ENCODE assay signal across 17 cellular contexts in genomic region chr20:41148956-41149355, GRCh38. TPM values are rescaled to one million over a fixed set of nuclear protein-coding genes. Genes with fewer than 3 reads are reported as not detected.
DNase-seq lines count a peak whose midpoint lies in the region; ATAC-seq and TF ChIP-seq lines count a peak whose summit lies in the region.
"Had no signal": no experiment of that assay in that cellular context is flagged by ENCODE, and none has a peak within 500 bp of the region (broad histone marks: within the 10 kb centered on the region; RNA-seq: fewer than 3 reads in every experiment).

No MANE protein-coding gene starts in this region.

- no peak for DNase-seq in T-helper 2 cell treated with Interferon-gamma antibody and Interleukin-4, amounts not matched to agents 5 μg/mL and 100 μg/mL, for 36 hours (ENCODE audit: low spot score)
- DNase-seq in T-helper 2 cell, result no peak
- no peak for DNase-seq in CD8-positive, alpha-beta T cell
- DNase-seq in activated naive CD8-positive, alpha-beta T cell treated with anti-CD3 and anti-CD28 coated beads, Interleukin-2, amount 50 U/mL, for 24 hours, result no peak
- DNase-seq in naive thymus-derived CD8-positive, alpha-beta T cell, result no peak
- DNase-seq in neural progenitor cell (ENCODE audit: low spot score), result no peak
- no peak for DNase-seq in cortex of kidney (lab: John Stamatoyannopoulos, UW)
- no peak for DNase-seq in NCI-H226
- DNase-seq: 8988T; activated CD4-positive, CD25-positive, alpha-beta regulatory T cell; esophagus squamous epithelium; GOT3; NCI-H1092; occipital lobe; sigmoid colon had no signal

- H3K27me3 Mint-ChIP-seq in T-helper 2 cell treated with Interferon-gamma antibody and Interleukin-4, amounts not matched to agents 5 μg/mL and 100 μg/mL, for 36 hours (ENCODE audit: low read depth), result no peaks in the 10 kb centered on the region
- no peaks in the 10 kb centered on the region for H3K27me3 Mint-ChIP-seq in CD8-positive, alpha-beta T cell (ENCODE audit: low read depth)
- H3K27me3 Mint-ChIP-seq in activated naive CD8-positive, alpha-beta T cell treated with anti-CD3 and anti-CD28 coated beads, Interleukin-2, amount 50 U/mL, for 24 hours, result no peaks in the 10 kb centered on the region
- no peaks in the 10 kb centered on the region for H3K27me3 Mint-ChIP-seq in naive thymus-derived CD8-positive, alpha-beta T cell
- H3K27me3 Mint-ChIP-seq in neural progenitor cell (ENCODE audit: insufficient read depth, low read depth), result peaks cover 8% of the 10 kb centered on the region

- H3K4me1 Mint-ChIP-seq in T-helper 2 cell treated with Interferon-gamma antibody and Interleukin-4, amounts not matched to agents 5 μg/mL and 100 μg/mL, for 36 hours (ENCODE audit: low read depth), result peaks cover 87% of the 10 kb centered on the region
- peaks cover 97% of the 10 kb centered on the region for H3K4me1 Mint-ChIP-seq in CD8-positive, alpha-beta T cell (ENCODE audit: low read depth)
- peaks cover 100% of the 10 kb centered on the region for H3K4me1 Mint-ChIP-seq in activated naive CD8-positive, alpha-beta T cell treated with anti-CD3 and anti-CD28 coated beads, Interleukin-2, amount 50 U/mL, for 24 hours
- H3K4me1 Mint-ChIP-seq in naive thymus-derived CD8-positive, alpha-beta T cell, result peaks cover 62 to 99% (median 97%) of the 10 kb centered on the region in 4 donors
- peaks cover 20% of the 10 kb centered on the region for H3K4me1 Mint-ChIP-seq in neural progenitor cell

- H3K4me2 ChIP-seq in neural progenitor cell, result no peak overlapping the region
- H3K4me2 ChIP-seq: KMS-11 had no signal

- H3K36me3 Mint-ChIP-seq in T-helper 2 cell treated with Interferon-gamma antibody and Interleukin-4, amounts not matched to agents 5 μg/mL and 100 μg/mL, for 36 hours (ENCODE audit: low read depth), result peaks cover 62% of the 10 kb centered on the region
- peaks cover 43% of the 10 kb centered on the region for H3K36me3 Mint-ChIP-seq in CD8-positive, alpha-beta T cell
- peaks cover 39% of the 10 kb centered on the region for H3K36me3 Mint-ChIP-seq in activated naive CD8-positive, alpha-beta T cell treated with anti-CD3 and anti-CD28 coated beads, Interleukin-2, amount 50 U/mL, for 24 hours (ENCODE audit: low read depth)
- H3K36me3 Mint-ChIP-seq in naive thymus-derived CD8-positive, alpha-beta T cell, result peaks cover 0 to 35% (median 0%) of the 10 kb centered on the region in 3 donors
- peaks cover 37% of the 10 kb centered on the region for H3K36me3 Mint-ChIP-seq in neural progenitor cell

- H3K79me2 ChIP-seq in neural progenitor cell (ENCODE audit: low read depth), result peaks cover 100% of the 10 kb centered on the region

- no peaks in the 10 kb centered on the region for H3K27me3 ChIP-seq in CD8-positive, alpha-beta T cell (ENCODE audit: insufficient read depth, low read length)
- no peaks in the 10 kb centered on the region for H3K27me3 ChIP-seq in neural progenitor cell
- H3K27me3 ChIP-seq: esophagus squamous epithelium, sigmoid colon had no signal

- no peak overlapping the region for H2AFZ ChIP-seq in neural progenitor cell (replicated peaks)

- intact Hi-C loops in CD8-positive, alpha-beta T cell (cut with DNase I, micrococcal nuclease), result loop anchor here in 1 of 2 experiments (1.0 kb wide), 3 partner anchors 8 to 111 kb away; no protein-coding TSS in a partner anchor

- H4K20me1 ChIP-seq in neural progenitor cell (ENCODE audit: low read depth), result peaks cover 100% of the 10 kb centered on the region

- no peak overlapping the region for H3K9ac ChIP-seq in neural progenitor cell
- H3K9ac ChIP-seq: KMS-11 had no signal

- H3K27ac ChIP-seq in CD8-positive, alpha-beta T cell (ENCODE audit: low read depth, low read length), result no peak overlapping the region
- H3K27ac ChIP-seq in neural progenitor cell, result no peak overlapping the region
- H3K27ac ChIP-seq: KMS-11 had no signal

- no peaks in the 10 kb centered on the region for H3K9me3 Mint-ChIP-seq in T-helper 2 cell treated with Interferon-gamma antibody and Interleukin-4, amounts not matched to agents 5 μg/mL and 100 μg/mL, for 36 hours
- no peaks in the 10 kb centered on the region for H3K9me3 Mint-ChIP-seq in CD8-positive, alpha-beta T cell
- no peaks in the 10 kb centered on the region for H3K9me3 Mint-ChIP-seq in activated naive CD8-positive, alpha-beta T cell treated with anti-CD3 and anti-CD28 coated beads, Interleukin-2, amount 50 U/mL, for 24 hours
- H3K9me3 Mint-ChIP-seq in naive thymus-derived CD8-positive, alpha-beta T cell, result no peaks in the 10 kb centered on the region
- H3K9me3 Mint-ChIP-seq in neural progenitor cell, result no peaks in the 10 kb centered on the region
- H3K9me3 Mint-ChIP-seq: mesothelial cell of epicardium had no signal

- peak overlapping the region; percentile 55 for H3K4me3 Mint-ChIP-seq in T-helper 2 cell treated with Interferon-gamma antibody and Interleukin-4, amounts not matched to agents 5 μg/mL and 100 μg/mL, for 36 hours
- peak overlapping the region; percentile 51 for H3K4me3 Mint-ChIP-seq in CD8-positive, alpha-beta T cell
- H3K4me3 Mint-ChIP-seq in activated naive CD8-positive, alpha-beta T cell treated with anti-CD3 and anti-CD28 coated beads, Interleukin-2, amount 50 U/mL, for 24 hours, result no peak overlapping the region
- H3K4me3 Mint-ChIP-seq in naive thymus-derived CD8-positive, alpha-beta T cell, result peak overlapping the region in 9 of 10 donors; percentile 55 to 93 (median 76)
- no peak overlapping the region for H3K4me3 Mint-ChIP-seq in neural progenitor cell
- H3K4me3 Mint-ChIP-seq: mesothelial cell of epicardium had no signal

- no peaks in the 10 kb centered on the region for H3K36me3 ChIP-seq in CD8-positive, alpha-beta T cell (ENCODE audit: insufficient read depth, low read length)
- no peaks in the 10 kb centered on the region for H3K36me3 ChIP-seq in neural progenitor cell
- H3K36me3 ChIP-seq: sigmoid colon had no signal

- H3K4me3 ChIP-seq in CD8-positive, alpha-beta T cell (ENCODE audit: low read depth, low read length), result no peak overlapping the region
- no peak overlapping the region for H3K4me3 ChIP-seq in neural progenitor cell
- H3K4me3 ChIP-seq: esophagus squamous epithelium, sigmoid colon had no signal

- no peak for ATAC-seq in CD8-positive, alpha-beta T cell
- ATAC-seq in activated naive CD8-positive, alpha-beta T cell treated with anti-CD3 and anti-CD28 coated beads, Interleukin-2, amount 50 U/mL, for 24 hours, result no peak
- no peak for ATAC-seq in naive thymus-derived CD8-positive, alpha-beta T cell

- peak overlapping the region; percentile 81 for H3K27ac Mint-ChIP-seq in T-helper 2 cell treated with Interferon-gamma antibody and Interleukin-4, amounts not matched to agents 5 μg/mL and 100 μg/mL, for 36 hours
- H3K27ac Mint-ChIP-seq in CD8-positive, alpha-beta T cell, result peak overlapping the region; percentile 98
- H3K27ac Mint-ChIP-seq in activated naive CD8-positive, alpha-beta T cell treated with anti-CD3 and anti-CD28 coated beads, Interleukin-2, amount 50 U/mL, for 24 hours, result peak overlapping the region; percentile 68
- peak overlapping the region; percentile 84 to 99 (median 94) for H3K27ac Mint-ChIP-seq in naive thymus-derived CD8-positive, alpha-beta T cell
- no peak overlapping the region for H3K27ac Mint-ChIP-seq in neural progenitor cell
- H3K27ac Mint-ChIP-seq: mesothelial cell of epicardium had no signal

- POLR2A ChIA-PET in CD8-positive, alpha-beta T cell (lab: Charles Lee), result interaction anchor here (1.4 kb wide), 1 partner anchor 10 kb away, joined by 5 read pairs; no protein-coding TSS in a partner anchor
- POLR2A ChIA-PET in naive thymus-derived CD8-positive, alpha-beta T cell (lab: Charles Lee), result interaction anchor here (0.5 to 22.6 kb wide), 4 partner anchors 9 to 83 kb away, joined by 3 to 734 read pairs (median 4); partner anchors contain the start of gene PLCG1

- CTCF ChIA-PET in CD8-positive, alpha-beta T cell (lab: Charles Lee), result interaction anchor here (0.8 to 5.6 kb wide), 4 partner anchors 9 to 24 kb away, joined by 3 to 76 read pairs (median 5); partner anchors contain the start of gene PLCG1

- H3F3A ChIP-seq in neural progenitor cell (ENCODE audit: low read depth), result no peaks in the 10 kb centered on the region

- H3K9me3 ChIP-seq in CD8-positive, alpha-beta T cell (ENCODE audit: low read length), result no peaks in the 10 kb centered on the region
- no peaks in the 10 kb centered on the region for H3K9me3 ChIP-seq in neural progenitor cell (ENCODE audit: low read depth)
- H3K9me3 ChIP-seq: esophagus squamous epithelium, sigmoid colon had no signal

- peaks cover 100% of the 10 kb centered on the region for H3K4me1 ChIP-seq in CD8-positive, alpha-beta T cell (ENCODE audit: insufficient read depth, low read length)
- H3K4me1 ChIP-seq in neural progenitor cell, result no peaks in the 10 kb centered on the region

- TF ChIP-seq CTCF in CD8-positive, alpha-beta T cell (IDR thresholded peaks at IDR 0.05), result no peak
- no peak for TF ChIP-seq CTCF in neural progenitor cell (IDR thresholded peaks at IDR 0.05)

RNA-seq across cellular contexts. Expression of gene PLCG1, which starts 11.6 kb away (rescaled TPM):
- 100 to 1,000 TPM; 335 to 366 TPM for total RNA-seq in CD8-positive, alpha-beta T cell
- total RNA-seq in naive thymus-derived CD8-positive, alpha-beta T cell, result 100 to 1,000 TPM; 384 to 393 TPM
- 10 to 100 TPM; 37.4 to 92.5 (median 53.2) TPM for polyA plus RNA-seq in naive thymus-derived CD8-positive, alpha-beta T cell
- 146 and 265 TPM in 2 replicates for total RNA-seq in neural progenitor cell (ENCODE audit: low replicate concordance)

Comparison
In these comparisons a context has a peak if more than half of its experiments do, and no peak if none do; other contexts are left out.
1. H3K4me3 Mint-ChIP-seq: peak in T-helper 2 cell treated with Interferon-gamma antibody and Interleukin-4, amounts not matched to agents 5 μg/mL and 100 μg/mL, for 36 hours (single experiment), CD8-positive, alpha-beta T cell (single experiment) and naive thymus-derived CD8-positive, alpha-beta T cell (9 of 10); none in activated naive CD8-positive, alpha-beta T cell treated with anti-CD3 and anti-CD28 coated beads, Interleukin-2, amount 50 U/mL, for 24 hours (single experiment) and neural progenitor cell (single experiment).